In the genomic region with DNA sequence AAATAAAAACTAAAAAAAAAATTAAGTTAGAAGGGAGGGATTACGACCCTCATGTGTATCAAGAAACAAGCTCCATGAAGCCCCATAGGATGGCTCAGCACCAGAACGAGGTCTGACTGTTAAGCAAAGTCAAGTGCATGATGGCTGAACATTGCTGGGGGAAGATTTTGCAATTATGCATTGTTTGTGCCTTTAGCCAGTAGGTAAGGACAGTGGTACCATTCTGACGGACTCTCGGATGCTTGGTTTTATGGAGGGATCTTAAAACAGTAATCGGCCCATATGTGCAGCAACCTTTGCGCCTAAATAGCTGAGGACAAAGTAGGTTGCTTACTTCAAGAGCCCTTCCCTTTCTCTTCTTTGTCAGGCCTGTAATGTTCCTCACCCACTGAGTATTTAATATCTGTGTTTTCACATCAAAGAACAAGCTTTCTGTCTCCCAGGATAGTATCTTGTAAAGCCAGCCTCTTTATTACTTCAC, we compare ENCODE assay signal across 24 cellular contexts.
"Had no signal": no experiment of that assay in that cellular context is flagged by ENCODE, and none has a peak within 500 bp of the region (broad histone marks: within the 10 kb centered on the region; RNA-seq: fewer than 3 reads in every experiment).

No MANE protein-coding gene starts in this region.

- H3K36me3 Mint-ChIP-seq: stimulated activated naive B cell treated with anti-CD40 and anti-IgM and Interleukin-4, amounts not matched to agents 10 μg/mL and 1 μg/mL and 100 μg/mL, for 72 hours had no signal

- H3K4me1 Mint-ChIP-seq: naive thymus-derived CD4-positive, alpha-beta T cell; stimulated activated naive B cell treated with anti-CD40 and anti-IgM and Interleukin-4, amounts not matched to agents 10 μg/mL and 1 μg/mL and 100 μg/mL, for 72 hours had no signal

- H3K9me3 ChIP-seq: gastrocnemius medialis, ovary, psoas muscle, thoracic aorta, tibial nerve, upper lobe of left lung had no signal

- H3K27me3 ChIP-seq: gastrocnemius medialis, ovary, tibial nerve, upper lobe of left lung had no signal

- H3K27ac Mint-ChIP-seq: endodermal cell; mesothelial cell of epicardium; naive thymus-derived CD4-positive, alpha-beta T cell; stimulated activated naive B cell treated with anti-CD40 and anti-IgM and Interleukin-4, amounts not matched to agents 10 μg/mL and 1 μg/mL and 100 μg/mL, for 72 hours; stimulated activated naive CD8-positive, alpha-beta T cell treated with anti-CD3 and anti-CD28 coated beads, Interleukin-15, Interleukin-2, amounts not matched to agents 100 ng/mL and 50 ng/mL, for 24 hours had no signal

- H3K9me3 Mint-ChIP-seq: endodermal cell; mesothelial cell of epicardium; nephron; stimulated activated naive B cell treated with anti-CD40 and anti-IgM and Interleukin-4, amounts not matched to agents 10 μg/mL and 1 μg/mL and 100 μg/mL, for 72 hours; stimulated activated naive CD8-positive, alpha-beta T cell treated with anti-CD3 and anti-CD28 coated beads, Interleukin-15, Interleukin-2, amounts not matched to agents 100 ng/mL and 50 ng/mL, for 24 hours had no signal

- DNase-seq: cortex of kidney; effector CD4-positive, alpha-beta T cell; endodermal cell; foreskin fibroblast; gastrocnemius medialis; head of caudate nucleus; mesenchymal stem cell; naive thymus-derived CD4-positive, alpha-beta T cell; occipital lobe; ovary; posterior cingulate gyrus; psoas muscle; right cardiac atrium; stimulated activated CD4-positive, alpha-beta T cell treated with anti-CD3 and anti-CD28 coated beads, Interleukin-15, amount 100 ng/mL, for 24 hours; stimulated activated CD4-positive, alpha-beta T cell treated with anti-CD3 and anti-CD28 coated beads, Interleukin-2, amount 100 ng/mL, for 48 hours; stimulated activated naive B cell treated with anti-CD40 and anti-IgM and Interleukin-4, amounts not matched to agents 10 μg/mL and 1 μg/mL and 100 μg/mL, for 72 hours; upper lobe of left lung had no signal

- H3K4me1 ChIP-seq: gastrocnemius medialis, psoas muscle, tibial nerve, upper lobe of left lung had no signal

- H3K36me3 ChIP-seq: gastrocnemius medialis, ovary, thoracic aorta, tibial nerve, upper lobe of left lung had no signal

- H3K27ac ChIP-seq: epithelial cell of prostate, gastrocnemius medialis, ovary, psoas muscle, skin epidermis, thoracic aorta, tibial nerve, upper lobe of left lung had no signal

- H3K27me3 Mint-ChIP-seq: naive thymus-derived CD4-positive, alpha-beta T cell; stimulated activated naive B cell treated with anti-CD40 and anti-IgM and Interleukin-4, amounts not matched to agents 10 μg/mL and 1 μg/mL and 100 μg/mL, for 72 hours; stimulated activated naive CD8-positive, alpha-beta T cell treated with anti-CD3 and anti-CD28 coated beads, Interleukin-15, Interleukin-2, amounts not matched to agents 100 ng/mL and 50 ng/mL, for 24 hours had no signal

- H3K4me3 ChIP-seq: gastrocnemius medialis, ovary, psoas muscle, skin epidermis, thoracic aorta, tibial nerve, upper lobe of left lung had no signal

- H3K4me3 Mint-ChIP-seq: endodermal cell; mesothelial cell of epicardium; naive thymus-derived CD4-positive, alpha-beta T cell; nephron; stimulated activated naive B cell treated with anti-CD40 and anti-IgM and Interleukin-4, amounts not matched to agents 10 μg/mL and 1 μg/mL and 100 μg/mL, for 72 hours; stimulated activated naive CD8-positive, alpha-beta T cell treated with anti-CD3 and anti-CD28 coated beads, Interleukin-15, Interleukin-2, amounts not matched to agents 100 ng/mL and 50 ng/mL, for 24 hours had no signal
